In genomic region chr6:87702589-87702945, GRCh38 we compare ENCODE assay signal across 8 cellular contexts.
DNase-seq lines count a peak whose midpoint lies in the region; ATAC-seq and TF ChIP-seq lines count a peak whose summit lies in the region.

No MANE protein-coding gene starts in this region.

- peak overlapping the region; percentile 89 for H3K27ac ChIP-seq in OCI-LY1 (ENCODE audit: low read depth, low read length, poor library complexity, severe bottlenecking)
- H3K27ac ChIP-seq in mucosa of rectum (ENCODE audit: low read depth in 2 of 2, low read length in 2 of 2), result peak overlapping the region; percentile 93 to 99

- peak overlapping the region; percentile 97 for H3K27ac Mint-ChIP-seq in T-helper 1 cell treated with Interleukin-12 subunit alpha and Interleukin-12 subunit beta and Interleukin-4 antibody, amounts not matched to agents 30 μg/mL and 1 μg/mL, for 36 hours

- H3K36me3 ChIP-seq in OCI-LY1 (ENCODE audit: insufficient read depth, low read length), result peaks cover 32% of the 10 kb centered on the region
- no peaks in the 10 kb centered on the region for H3K36me3 ChIP-seq in mucosa of rectum (ENCODE audit: control insufficient read depth in 2 of 2, insufficient read depth in 2 of 2, low read length in 2 of 2)

- no peaks in the 10 kb centered on the region for H3K9me2 ChIP-seq in OCI-LY1 (ENCODE audit: low read depth, low read length)

- H2AFZ ChIP-seq in OCI-LY1 (ENCODE audit: low read length), result no peak overlapping the region

- no peak for TF ChIP-seq CTCF in OCI-LY1 (IDR thresholded peaks at IDR 0.05; ENCODE audit: low read length)
- no peak for TF ChIP-seq CTCF in choroid plexus epithelial cell (conservative IDR thresholded peaks at IDR 0.05; ENCODE audit: low read depth, low read length)

- no peaks in the 10 kb centered on the region for H3K9me3 Mint-ChIP-seq in T-helper 1 cell treated with Interleukin-12 subunit alpha and Interleukin-12 subunit beta and Interleukin-4 antibody, amounts not matched to agents 30 μg/mL and 1 μg/mL, for 36 hours

- H3K4me1 ChIP-seq in OCI-LY1 (ENCODE audit: insufficient read depth, low read length, severe bottlenecking), result peaks cover 46% of the 10 kb centered on the region
- H3K4me1 ChIP-seq in mucosa of rectum (ENCODE audit: control insufficient read depth in 2 of 2, insufficient read depth in 2 of 2, low read length in 2 of 2), result peaks cover 9 to 15% of the 10 kb centered on the region in 2 donors

- H3K4me3 ChIP-seq in OCI-LY1 (ENCODE audit: low read depth, low read length, poor library complexity, severe bottlenecking) (peak overlapping the region; percentile 97), choroid plexus epithelial cell (ENCODE audit: low read depth, low read length) (peak overlapping the region; percentile 51), mucosa of rectum (ENCODE audit: low read length in 2 of 2) (peak overlapping the region; percentile 85 to 89)

- ATAC-seq in HG03025 (IDR thresholded peaks at IDR 0.05; ENCODE audit: low FRiP score, unreplicated experiment) (peak; percentile 6), GM19023 (IDR thresholded peaks at IDR 0.05; ENCODE audit: unreplicated experiment) (no peak)

- peaks cover 36% of the 10 kb centered on the region for H3K4me1 Mint-ChIP-seq in T-helper 1 cell treated with Interleukin-12 subunit alpha and Interleukin-12 subunit beta and Interleukin-4 antibody, amounts not matched to agents 30 μg/mL and 1 μg/mL, for 36 hours (ENCODE audit: low read depth)

- H3K27me3 Mint-ChIP-seq in T-helper 1 cell treated with Interleukin-12 subunit alpha and Interleukin-12 subunit beta and Interleukin-4 antibody, amounts not matched to agents 30 μg/mL and 1 μg/mL, for 36 hours (ENCODE audit: low read depth), result no peaks in the 10 kb centered on the region

- H3K27me3 ChIP-seq in OCI-LY1 (ENCODE audit: insufficient read depth, low read length), result no peaks in the 10 kb centered on the region
- no peaks in the 10 kb centered on the region for H3K27me3 ChIP-seq in mucosa of rectum (ENCODE audit: control insufficient read depth in 2 of 2, insufficient read depth in 2 of 2, low read length in 2 of 2)

- DNase-seq in T-helper 1 cell (no peak), choroid plexus epithelial cell (ENCODE audit: low read depth) (peak; percentile 84), NCI-H1092 treated with DMSO at 0.1 percent for 48 hours (lab: John Stamatoyannopoulos, UW) (no peak)

- H3K4me3 Mint-ChIP-seq in T-helper 1 cell treated with Interleukin-12 subunit alpha and Interleukin-12 subunit beta and Interleukin-4 antibody, amounts not matched to agents 30 μg/mL and 1 μg/mL, for 36 hours, result peak overlapping the region; percentile 99

- no peaks in the 10 kb centered on the region for H3F3A ChIP-seq in OCI-LY1 (ENCODE audit: insufficient read depth, low read length)

- H3K9me3 ChIP-seq in OCI-LY1 (ENCODE audit: low read length) (no peaks in the 10 kb centered on the region), mucosa of rectum (ENCODE audit: control insufficient read depth in 2 of 2, low read length in 2 of 2) (no peaks in the 10 kb centered on the region)

- peak overlapping the region; percentile 91 for H3K4me2 ChIP-seq in OCI-LY1 (ENCODE audit: low read length)

- peaks cover 15% of the 10 kb centered on the region for H3K36me3 Mint-ChIP-seq in T-helper 1 cell treated with Interleukin-12 subunit alpha and Interleukin-12 subunit beta and Interleukin-4 antibody, amounts not matched to agents 30 μg/mL and 1 μg/mL, for 36 hours (ENCODE audit: low read depth)

- 0 out of 2 replicates have a peak, but pooled peaks cover 2% of the 10 kb centered on the region for H4K20me1 ChIP-seq in OCI-LY1 (ENCODE audit: insufficient read depth, low read length)

- peaks cover 42% of the 10 kb centered on the region for H3K79me2 ChIP-seq in OCI-LY1 (ENCODE audit: insufficient read depth, low read length)

- H3K9ac ChIP-seq in OCI-LY1 (ENCODE audit: low read length), result peak overlapping the region; percentile 72
- H3K9ac ChIP-seq in mucosa of rectum (ENCODE audit: low read depth in 1 of 2, low read length in 2 of 2), result peak overlapping the region; percentile 83 to 99
